14 cellular contexts compared by ENCODE assay signal in the genomic region with DNA sequence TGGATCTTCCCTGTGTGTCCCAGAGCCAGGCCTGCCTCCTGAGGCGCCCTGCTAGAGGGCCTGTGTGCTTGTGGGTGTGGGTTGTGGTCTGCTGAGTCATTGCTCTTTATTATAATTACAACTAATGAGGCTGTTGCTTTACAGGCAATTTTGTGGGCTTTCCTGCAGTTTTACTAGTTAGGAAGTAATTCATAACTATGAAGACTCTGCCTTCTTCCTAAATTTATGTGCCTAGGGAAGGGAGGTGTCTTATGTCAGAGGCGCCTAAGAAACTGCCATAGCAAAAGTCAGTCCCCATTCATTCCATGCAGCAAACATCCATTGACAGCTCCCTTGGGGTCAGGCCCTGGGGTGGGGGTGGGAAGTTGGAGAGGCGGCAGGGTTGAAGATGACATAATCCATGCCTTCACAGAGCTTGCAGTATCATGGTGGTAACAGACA.
DNase-seq lines count a peak whose midpoint lies in the region; ATAC-seq and TF ChIP-seq lines count a peak whose summit lies in the region.
"Had no signal": no experiment of that assay in that cellular context is flagged by ENCODE, and none has a peak within 500 bp of the region (broad histone marks: within the 10 kb centered on the region; RNA-seq: fewer than 3 reads in every experiment).

No MANE protein-coding gene starts in this region.

- peak; percentile 72 for ATAC-seq in GM18870 (IDR thresholded peaks at IDR 0.05; ENCODE audit: unreplicated experiment)
- peak; percentile 63 for ATAC-seq in HG02852 (IDR thresholded peaks at IDR 0.05; ENCODE audit: unreplicated experiment)
- no peak for ATAC-seq in PC-3
- ATAC-seq: T-cell had no signal

- H3K36me3 ChIP-seq in mesendoderm (ENCODE audit: control insufficient read depth, insufficient read depth, low read length) (no peaks in the 10 kb centered on the region), PC-3 (ENCODE audit: low read depth, low read length) (no peaks in the 10 kb centered on the region)
- H3K36me3 ChIP-seq: spleen, thoracic aorta had no signal

- H3F3A ChIP-seq in PC-3 (ENCODE audit: low read length, unreplicated experiment): no peaks in the 10 kb centered on the region

- no peaks in the 10 kb centered on the region for H3K9me2 ChIP-seq in PC-3 (replicated peaks; ENCODE audit: low read length)

- H3K4me3 ChIP-seq in mesendoderm (ENCODE audit: low read length) (no peak overlapping the region), PC-3 (ENCODE audit: low read length) (no peak overlapping the region)
- H3K4me3 ChIP-seq: spleen, thoracic aorta had no signal

- no peaks in the 10 kb centered on the region for H3K79me2 ChIP-seq in mesendoderm (ENCODE audit: control insufficient read depth, insufficient read depth, low read length)
- no peaks in the 10 kb centered on the region for H3K79me2 ChIP-seq in PC-3 (ENCODE audit: low read length)

- H3K27ac ChIP-seq in mesendoderm (ENCODE audit: low read depth, low read length) (no peak overlapping the region), PC-3 (ENCODE audit: low read length) (no peak overlapping the region)
- H3K27ac ChIP-seq: spleen, thoracic aorta had no signal

- TF ChIP-seq CTCF in PC-3 (conservative IDR thresholded peaks at IDR 0.05; ENCODE audit: low read depth, low read length): no peak

- CTCF ChIA-PET in PC-3 (lab: Charles Lee): no interaction called here

- WGBS in mesendoderm (ENCODE audit: extremely low coverage, insufficient coverage, low lambda C conversion rate): no CpG with 5 or more reads among the region's 3 CpGs

- H2BK5ac ChIP-seq in mesendoderm (ENCODE audit: low read length): no peak overlapping the region

- no peak overlapping the region for H3K4ac ChIP-seq in mesendoderm (ENCODE audit: low read depth, low read length)

- no peaks in the 10 kb centered on the region for H3K79me1 ChIP-seq in mesendoderm (ENCODE audit: low read length)

- POLR2A ChIA-PET in PC-3 (lab: Charles Lee; ENCODE audit: unreplicated experiment): no interaction called here

- H3K4me2 ChIP-seq in mesendoderm (ENCODE audit: low read length) (no peak overlapping the region), PC-3 (ENCODE audit: low read length) (no peak overlapping the region)

- no peak overlapping the region for H2BK120ac ChIP-seq in mesendoderm (ENCODE audit: low read depth, low read length)

- no peak overlapping the region for H4K8ac ChIP-seq in mesendoderm (ENCODE audit: low read depth, low read length)

- no peak overlapping the region for H2AK5ac ChIP-seq in mesendoderm (ENCODE audit: low read length)

- DNase-seq in NOMO-1 treated with dmso at 0.1 percent for 144 hours (lab: John Stamatoyannopoulos, UW; ENCODE audit: unreplicated experiment) (peak; percentile 83), mesendoderm (peak; percentile 27), PC-3 (no peak), medulla oblongata (ENCODE audit: extremely low spot score) (no peak), HuH-7.5 (ENCODE audit: low spot score) (no peak)
- DNase-seq: activated CD4-positive, alpha-beta memory T cell treated with anti-CD3 and anti-CD28 coated beads, Interleukin-2, amount 10 ng/mL, durations not matched to agents 7 days and 5 days; CD4-positive, CD25-positive, alpha-beta regulatory T cell; hippocampal formation; NCI-H2029; spleen; T-cell had no signal

- no peaks in the 10 kb centered on the region for H3K4me1 ChIP-seq in mesendoderm (ENCODE audit: control insufficient read depth, low read depth, low read length)
- H3K4me1 ChIP-seq in PC-3 (ENCODE audit: insufficient read depth, low read length): no peaks in the 10 kb centered on the region
- H3K4me1 ChIP-seq: spleen had no signal

- no peak overlapping the region for H3K9ac ChIP-seq in mesendoderm (ENCODE audit: low read length)
- H3K9ac ChIP-seq in PC-3 (ENCODE audit: low read length): no peak overlapping the region

- H3K56ac ChIP-seq in mesendoderm (ENCODE audit: low read length): no peak overlapping the region

- no peak overlapping the region for H3K23ac ChIP-seq in mesendoderm (ENCODE audit: low read length)

- intact Hi-C loops in PC-3 (cut with micrococcal nuclease): no loop called here

- H3K9me3 ChIP-seq in PC-3 (ENCODE audit: low read length): no peaks in the 10 kb centered on the region
- H3K9me3 ChIP-seq: spleen, thoracic aorta had no signal

- no peak overlapping the region for H2AFZ ChIP-seq in PC-3 (ENCODE audit: low read length)

- H2BK15ac ChIP-seq in mesendoderm (replicated peaks; ENCODE audit: low read depth): no peak overlapping the region

- BruUV-seq in PC-3 (replicated peaks; lab: Mats Ljungman, UMichigan): no TSS peak

- no peak overlapping the region for H4K5ac ChIP-seq in mesendoderm (ENCODE audit: low read length)

- H4K20me1 ChIP-seq in PC-3 (ENCODE audit: low read length): no peaks in the 10 kb centered on the region

- H3K18ac ChIP-seq in mesendoderm (ENCODE audit: low read length): no peak overlapping the region

- H3K27me3 ChIP-seq in mesendoderm (ENCODE audit: insufficient read depth, low read length, poor library complexity) (no peaks in the 10 kb centered on the region), PC-3 (ENCODE audit: low read length) (no peaks in the 10 kb centered on the region)
- H3K27me3 ChIP-seq: spleen had no signal

Comparison
In these comparisons a context has a peak if more than half of its experiments do, and no peak if none do; other contexts are left out.
1. DNase-seq: peak in NOMO-1 treated with dmso at 0.1 percent for 144 hours (single experiment) and mesendoderm (single experiment); none in PC-3 (single experiment), medulla oblongata (single experiment) and HuH-7.5 (single experiment).